In the genomic region with DNA sequence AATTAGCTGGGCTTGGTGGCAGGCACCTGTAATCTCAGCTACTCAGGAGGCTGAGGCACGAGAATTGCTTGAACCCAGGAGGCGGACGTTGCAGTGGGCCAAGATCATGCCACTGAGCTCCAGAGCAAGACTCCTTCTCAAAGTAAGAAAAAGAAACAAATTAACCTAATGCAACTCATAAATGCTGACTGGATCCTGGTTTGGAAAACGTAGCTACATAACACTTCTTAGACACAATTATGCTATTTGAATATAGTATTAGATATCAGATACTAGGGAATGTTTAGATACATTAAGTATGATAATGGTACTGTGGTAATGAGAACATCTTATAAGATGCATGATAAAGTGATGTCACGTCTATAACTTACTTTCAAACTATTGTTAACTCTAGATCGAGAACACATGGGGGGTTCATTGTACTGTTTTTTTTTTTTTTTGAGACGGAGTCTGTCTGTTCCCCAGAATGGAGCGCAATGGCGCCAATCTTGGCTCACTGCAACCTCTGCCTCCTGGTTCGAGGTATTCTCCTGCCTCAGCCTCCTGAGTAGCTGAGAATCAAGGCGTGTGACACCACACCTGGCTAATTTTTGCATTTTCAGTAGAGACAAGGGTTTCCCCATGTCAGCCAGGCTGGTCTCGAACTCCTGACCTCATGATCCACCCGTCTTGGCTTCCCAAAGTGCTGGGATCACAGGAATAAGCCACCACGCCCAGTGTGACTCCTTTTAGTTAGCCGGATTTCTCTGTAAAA, we compare ENCODE assay signal across 17 cellular contexts.
"Had no signal": no experiment of that assay in that cellular context is flagged by ENCODE, and none has a peak within 500 bp of the region (broad histone marks: within the 10 kb centered on the region; RNA-seq: fewer than 3 reads in every experiment).

No MANE protein-coding gene starts in this region.

- H3K27ac ChIP-seq: body of pancreas, esophagus muscularis mucosa, left ventricle myocardium inferior, skin epidermis, tibial nerve, uterus, WERI-Rb-1 had no signal

- DNase-seq: activated CD4-positive, alpha-beta T cell treated with anti-CD3 and anti-CD28 coated beads for 36 hours; amygdala; body of pancreas; hippocampal formation; left ventricle myocardium inferior; naive thymus-derived CD4-positive, alpha-beta T cell; right cardiac atrium; stimulated activated CD4-positive, alpha-beta T cell treated with anti-CD3 and anti-CD28 coated beads, Interleukin-15, amount 100 ng/mL, for 24 hours; stimulated activated CD4-positive, alpha-beta T cell treated with anti-CD3 and anti-CD28 coated beads, Interleukin-4, amount 100 ng/mL, for 1 hour; stimulated activated naive B cell treated with anti-CD40 and anti-IgM and Interleukin-4, amounts not matched to agents 10 μg/mL and 1 μg/mL and 100 μg/mL, for 72 hours; substantia nigra; uterus; WERI-Rb-1 had no signal

- H3K9me3 Mint-ChIP-seq: activated naive CD4-positive, alpha-beta T cell treated with anti-CD3 and anti-CD28 coated beads, Interleukin-2, amount 50 U/mL, for 72 hours; naive thymus-derived CD4-positive, alpha-beta T cell; stimulated activated naive B cell treated with anti-CD40 and anti-IgM and Interleukin-4, amounts not matched to agents 10 μg/mL and 1 μg/mL and 100 μg/mL, for 72 hours had no signal

- H3K27me3 Mint-ChIP-seq: activated CD4-positive, alpha-beta T cell treated with anti-CD3 and anti-CD28 coated beads for 36 hours; naive thymus-derived CD4-positive, alpha-beta T cell; stimulated activated naive B cell treated with anti-CD40 and anti-IgM and Interleukin-4, amounts not matched to agents 10 μg/mL and 1 μg/mL and 100 μg/mL, for 72 hours had no signal

- H3K27me3 ChIP-seq: body of pancreas, esophagus muscularis mucosa, tibial nerve, uterus had no signal

- H3K9me3 ChIP-seq: body of pancreas, esophagus muscularis mucosa, left ventricle myocardium inferior, tibial nerve, uterus had no signal

- H3K36me3 ChIP-seq: uterus had no signal

- H3K4me3 ChIP-seq: body of pancreas, esophagus muscularis mucosa, left ventricle myocardium inferior, skin epidermis, tibial nerve, uterus had no signal

- H3K27ac Mint-ChIP-seq: activated CD4-positive, alpha-beta T cell treated with anti-CD3 and anti-CD28 coated beads for 36 hours; activated naive CD4-positive, alpha-beta T cell treated with anti-CD3 and anti-CD28 coated beads, Interleukin-2, amount 50 U/mL, for 72 hours; stimulated activated naive B cell treated with anti-CD40 and anti-IgM and Interleukin-4, amounts not matched to agents 10 μg/mL and 1 μg/mL and 100 μg/mL, for 72 hours had no signal

- ATAC-seq: activated CD4-positive, alpha-beta T cell treated with anti-CD3 and anti-CD28 coated beads for 36 hours; activated naive CD4-positive, alpha-beta T cell treated with anti-CD3 and anti-CD28 coated beads, Interleukin-2, amount 50 U/mL, for 72 hours; body of pancreas; naive thymus-derived CD4-positive, alpha-beta T cell; right cardiac atrium; stimulated activated naive B cell treated with anti-CD40 and anti-IgM and Interleukin-4, amounts not matched to agents 10 μg/mL and 1 μg/mL and 100 μg/mL, for 72 hours had no signal

- H3K4me3 Mint-ChIP-seq: activated CD4-positive, alpha-beta T cell treated with anti-CD3 and anti-CD28 coated beads for 36 hours; naive thymus-derived CD4-positive, alpha-beta T cell; stimulated activated naive B cell treated with anti-CD40 and anti-IgM and Interleukin-4, amounts not matched to agents 10 μg/mL and 1 μg/mL and 100 μg/mL, for 72 hours had no signal
